Comparison of ENCODE assay signal across 1 cellular context in the genomic region with DNA sequence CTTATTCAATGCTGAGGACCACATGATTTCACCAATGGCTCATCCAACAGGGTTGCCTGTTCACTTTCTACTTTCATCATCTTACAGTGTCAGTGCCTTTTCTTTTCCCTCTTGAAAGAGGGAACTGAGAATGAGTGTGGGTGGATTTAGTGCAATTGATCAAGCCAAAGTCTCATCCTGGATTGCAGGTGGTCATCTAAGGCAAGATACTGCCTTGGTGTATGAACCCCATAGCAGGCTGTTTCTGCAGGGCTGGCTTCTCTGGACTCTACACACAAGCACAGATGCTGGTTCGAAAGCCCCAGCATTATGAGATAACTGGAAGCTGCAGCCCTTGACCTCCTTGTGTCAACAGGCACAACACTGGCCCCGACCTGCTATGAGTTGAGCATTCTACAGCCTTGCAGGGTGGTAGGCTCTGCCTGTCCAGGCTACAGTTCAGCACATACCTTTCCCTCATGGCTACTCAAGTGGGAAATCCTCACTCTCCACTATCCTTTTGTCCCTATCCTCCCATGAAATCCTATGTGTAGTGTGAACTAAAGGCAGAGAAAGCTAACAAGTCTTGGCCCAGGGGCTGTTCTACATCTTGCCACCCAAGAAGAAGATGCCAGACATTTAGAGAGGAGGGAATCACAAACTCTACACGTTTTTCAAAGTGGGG.
A peak's percentile ranks its signal among the peaks of the same experiment; 100 is the strongest.
TF ChIP-seq lines count a peak whose summit lies in the region.

No MANE protein-coding gene starts in this region.

TF ChIP-seq in HepG2, 621 proteins besides CTCF, POLR2A, EP300 and RAD21 (continued from another document and continues in another):
- TF ChIP-seq, protein P1, sequence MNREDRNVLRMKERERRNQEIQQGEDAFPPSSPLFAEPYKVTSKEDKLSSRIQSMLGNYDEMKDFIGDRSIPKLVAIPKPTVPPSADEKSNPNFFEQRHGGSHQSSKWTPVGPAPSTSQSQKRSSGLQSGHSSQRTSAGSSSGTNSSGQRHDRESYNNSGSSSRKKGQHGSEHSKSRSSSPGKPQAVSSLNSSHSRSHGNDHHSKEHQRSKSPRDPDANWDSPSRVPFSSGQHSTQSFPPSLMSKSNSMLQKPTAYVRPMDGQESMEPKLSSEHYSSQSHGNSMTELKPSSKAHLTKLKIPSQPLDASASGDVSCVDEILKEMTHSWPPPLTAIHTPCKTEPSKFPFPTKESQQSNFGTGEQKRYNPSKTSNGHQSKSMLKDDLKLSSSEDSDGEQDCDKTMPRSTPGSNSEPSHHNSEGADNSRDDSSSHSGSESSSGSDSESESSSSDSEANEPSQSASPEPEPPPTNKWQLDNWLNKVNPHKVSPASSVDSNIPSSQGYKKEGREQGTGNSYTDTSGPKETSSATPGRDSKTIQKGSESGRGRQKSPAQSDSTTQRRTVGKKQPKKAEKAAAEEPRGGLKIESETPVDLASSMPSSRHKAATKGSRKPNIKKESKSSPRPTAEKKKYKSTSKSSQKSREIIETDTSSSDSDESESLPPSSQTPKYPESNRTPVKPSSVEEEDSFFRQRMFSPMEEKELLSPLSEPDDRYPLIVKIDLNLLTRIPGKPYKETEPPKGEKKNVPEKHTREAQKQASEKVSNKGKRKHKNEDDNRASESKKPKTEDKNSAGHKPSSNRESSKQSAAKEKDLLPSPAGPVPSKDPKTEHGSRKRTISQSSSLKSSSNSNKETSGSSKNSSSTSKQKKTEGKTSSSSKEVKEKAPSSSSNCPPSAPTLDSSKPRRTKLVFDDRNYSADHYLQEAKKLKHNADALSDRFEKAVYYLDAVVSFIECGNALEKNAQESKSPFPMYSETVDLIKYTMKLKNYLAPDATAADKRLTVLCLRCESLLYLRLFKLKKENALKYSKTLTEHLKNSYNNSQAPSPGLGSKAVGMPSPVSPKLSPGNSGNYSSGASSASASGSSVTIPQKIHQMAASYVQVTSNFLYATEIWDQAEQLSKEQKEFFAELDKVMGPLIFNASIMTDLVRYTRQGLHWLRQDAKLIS (CRISPR knock-in tag; IDR thresholded peaks at IDR 0.05), result no peak
- TF ChIP-seq NAIF1 (CRISPR knock-in tag; IDR thresholded peaks at IDR 0.05; ENCODE audit: borderline replicate concordance) (no peak), ATF1 (CRISPR knock-in tag; IDR thresholded peaks at IDR 0.05) (no peak), PHF8 (CRISPR knock-in tag; IDR thresholded peaks at IDR 0.05) (no peak), TCF7L2 (IDR thresholded peaks at IDR 0.05; ENCODE audit: low read depth, low read length) (no peak), CBX5 (CRISPR knock-in tag; IDR thresholded peaks at IDR 0.05; ENCODE audit: borderline replicate concordance) (no peak), RORA (CRISPR knock-in tag; IDR thresholded peaks at IDR 0.05) (no peak), TRIM24 (CRISPR knock-in tag; IDR thresholded peaks at IDR 0.05) (0 out of 2 replicates have a peak, but pooled peaks have one; percentile 40), NFKBIZ (CRISPR knock-in tag; IDR thresholded peaks at IDR 0.05) (no peak), IRF1 (CRISPR knock-in tag; IDR thresholded peaks at IDR 0.05; ENCODE audit: low read depth) (no peak), ZSCAN20 (CRISPR knock-in tag; IDR thresholded peaks at IDR 0.05; ENCODE audit: borderline replicate concordance) (no peak), RARA (CRISPR knock-in tag; IDR thresholded peaks at IDR 0.05) (peak; percentile 92), AHR (CRISPR knock-in tag; IDR thresholded peaks at IDR 0.05) (no peak), ZBTB37 (CRISPR knock-in tag; IDR thresholded peaks at IDR 0.05) (no peak), HNRNPUL1 (IDR thresholded peaks at IDR 0.05; ENCODE audit: low read depth, low read length) (no peak), ZMYM4 (CRISPR knock-in tag; IDR thresholded peaks at IDR 0.05) (no peak), ZNF768 (CRISPR knock-in tag; IDR thresholded peaks at IDR 0.05) (no peak), U2AF2 (IDR thresholded peaks at IDR 0.05; ENCODE audit: low read depth, low read length) (no peak), SNAPC5 (CRISPR knock-in tag; IDR thresholded peaks at IDR 0.05; ENCODE audit: borderline replicate concordance) (no peak), KDM5B (CRISPR knock-in tag; IDR thresholded peaks at IDR 0.05; ENCODE audit: borderline replicate concordance) (no peak; the same call in 1 of the 2 replicates), KLF15 (CRISPR knock-in tag; IDR thresholded peaks at IDR 0.05; ENCODE audit: borderline replicate concordance) (no peak), SRSF1 (optimal IDR thresholded peaks at IDR 0.05; ENCODE audit: low read depth, low read length) (no peak), HCFC1 (IDR thresholded peaks at IDR 0.05; ENCODE audit: low read depth, low read length) (no peak), FOXC1 (CRISPR knock-in tag; IDR thresholded peaks at IDR 0.05; ENCODE audit: borderline replicate concordance) (no peak; the same call in 1 of the 2 replicates), KAT7 (CRISPR knock-in tag; IDR thresholded peaks at IDR 0.05; ENCODE audit: borderline replicate concordance) (no peak), ZNF253 (CRISPR knock-in tag; IDR thresholded peaks at IDR 0.05; ENCODE audit: borderline replicate concordance) (no peak), HNRNPLL (IDR thresholded peaks at IDR 0.05; ENCODE audit: low read depth, low read length, poor library complexity, severe bottlenecking) (no peak), ZNF709 (CRISPR knock-in tag; IDR thresholded peaks at IDR 0.05) (0 out of 2 replicates have a peak, but pooled peaks have one; percentile 38), BRCA1 (CRISPR knock-in tag; IDR thresholded peaks at IDR 0.05) (no peak), ZNF205 (CRISPR knock-in tag; IDR thresholded peaks at IDR 0.05) (no peak), SKIL (CRISPR knock-in tag; IDR thresholded peaks at IDR 0.05; ENCODE audit: borderline replicate concordance) (peak; percentile 23; the same call in 1 of the 2 replicates), ZNF263 (CRISPR knock-in tag; IDR thresholded peaks at IDR 0.05) (no peak), HNRNPK (IDR thresholded peaks at IDR 0.05; ENCODE audit: low read depth, low read length, poor library complexity, severe bottlenecking) (no peak), ZSCAN21 (CRISPR knock-in tag; IDR thresholded peaks at IDR 0.05; ENCODE audit: borderline replicate concordance) (no peak), ZNF382 (CRISPR knock-in tag; IDR thresholded peaks at IDR 0.05; ENCODE audit: borderline replicate concordance) (no peak)
- TF ChIP-seq, protein P2, sequence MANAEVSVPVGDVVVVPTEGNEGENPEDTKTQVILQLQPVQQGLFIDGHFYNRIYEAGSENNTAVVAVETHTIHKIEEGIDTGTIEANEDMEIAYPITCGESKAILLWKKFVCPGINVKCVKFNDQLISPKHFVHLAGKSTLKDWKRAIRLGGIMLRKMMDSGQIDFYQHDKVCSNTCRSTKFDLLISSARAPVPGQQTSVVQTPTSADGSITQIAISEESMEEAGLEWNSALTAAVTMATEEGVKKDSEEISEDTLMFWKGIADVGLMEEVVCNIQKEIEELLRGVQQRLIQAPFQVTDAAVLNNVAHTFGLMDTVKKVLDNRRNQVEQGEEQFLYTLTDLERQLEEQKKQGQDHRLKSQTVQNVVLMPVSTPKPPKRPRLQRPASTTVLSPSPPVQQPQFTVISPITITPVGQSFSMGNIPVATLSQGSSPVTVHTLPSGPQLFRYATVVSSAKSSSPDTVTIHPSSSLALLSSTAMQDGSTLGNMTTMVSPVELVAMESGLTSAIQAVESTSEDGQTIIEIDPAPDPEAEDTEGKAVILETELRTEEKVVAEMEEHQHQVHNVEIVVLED (CRISPR knock-in tag; IDR thresholded peaks at IDR 0.05; ENCODE audit: borderline replicate concordance), result no peak
- TF ChIP-seq, protein P3, sequence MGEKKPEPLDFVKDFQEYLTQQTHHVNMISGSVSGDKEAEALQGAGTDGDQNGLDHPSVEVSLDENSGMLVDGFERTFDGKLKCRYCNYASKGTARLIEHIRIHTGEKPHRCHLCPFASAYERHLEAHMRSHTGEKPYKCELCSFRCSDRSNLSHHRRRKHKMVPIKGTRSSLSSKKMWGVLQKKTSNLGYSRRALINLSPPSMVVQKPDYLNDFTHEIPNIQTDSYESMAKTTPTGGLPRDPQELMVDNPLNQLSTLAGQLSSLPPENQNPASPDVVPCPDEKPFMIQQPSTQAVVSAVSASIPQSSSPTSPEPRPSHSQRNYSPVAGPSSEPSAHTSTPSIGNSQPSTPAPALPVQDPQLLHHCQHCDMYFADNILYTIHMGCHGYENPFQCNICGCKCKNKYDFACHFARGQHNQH (CRISPR knock-in tag; IDR thresholded peaks at IDR 0.05), result 0 out of 2 replicates have a peak, but pooled peaks have one; percentile 30
- TF ChIP-seq, protein P4, sequence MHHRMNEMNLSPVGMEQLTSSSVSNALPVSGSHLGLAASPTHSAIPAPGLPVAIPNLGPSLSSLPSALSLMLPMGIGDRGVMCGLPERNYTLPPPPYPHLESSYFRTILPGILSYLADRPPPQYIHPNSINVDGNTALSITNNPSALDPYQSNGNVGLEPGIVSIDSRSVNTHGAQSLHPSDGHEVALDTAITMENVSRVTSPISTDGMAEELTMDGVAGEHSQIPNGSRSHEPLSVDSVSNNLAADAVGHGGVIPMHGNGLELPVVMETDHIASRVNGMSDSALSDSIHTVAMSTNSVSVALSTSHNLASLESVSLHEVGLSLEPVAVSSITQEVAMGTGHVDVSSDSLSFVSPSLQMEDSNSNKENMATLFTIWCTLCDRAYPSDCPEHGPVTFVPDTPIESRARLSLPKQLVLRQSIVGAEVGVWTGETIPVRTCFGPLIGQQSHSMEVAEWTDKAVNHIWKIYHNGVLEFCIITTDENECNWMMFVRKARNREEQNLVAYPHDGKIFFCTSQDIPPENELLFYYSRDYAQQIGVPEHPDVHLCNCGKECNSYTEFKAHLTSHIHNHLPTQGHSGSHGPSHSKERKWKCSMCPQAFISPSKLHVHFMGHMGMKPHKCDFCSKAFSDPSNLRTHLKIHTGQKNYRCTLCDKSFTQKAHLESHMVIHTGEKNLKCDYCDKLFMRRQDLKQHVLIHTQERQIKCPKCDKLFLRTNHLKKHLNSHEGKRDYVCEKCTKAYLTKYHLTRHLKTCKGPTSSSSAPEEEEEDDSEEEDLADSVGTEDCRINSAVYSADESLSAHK (CRISPR knock-in tag; IDR thresholded peaks at IDR 0.05; ENCODE audit: borderline replicate concordance), result no peak
- TF ChIP-seq, protein P5, sequence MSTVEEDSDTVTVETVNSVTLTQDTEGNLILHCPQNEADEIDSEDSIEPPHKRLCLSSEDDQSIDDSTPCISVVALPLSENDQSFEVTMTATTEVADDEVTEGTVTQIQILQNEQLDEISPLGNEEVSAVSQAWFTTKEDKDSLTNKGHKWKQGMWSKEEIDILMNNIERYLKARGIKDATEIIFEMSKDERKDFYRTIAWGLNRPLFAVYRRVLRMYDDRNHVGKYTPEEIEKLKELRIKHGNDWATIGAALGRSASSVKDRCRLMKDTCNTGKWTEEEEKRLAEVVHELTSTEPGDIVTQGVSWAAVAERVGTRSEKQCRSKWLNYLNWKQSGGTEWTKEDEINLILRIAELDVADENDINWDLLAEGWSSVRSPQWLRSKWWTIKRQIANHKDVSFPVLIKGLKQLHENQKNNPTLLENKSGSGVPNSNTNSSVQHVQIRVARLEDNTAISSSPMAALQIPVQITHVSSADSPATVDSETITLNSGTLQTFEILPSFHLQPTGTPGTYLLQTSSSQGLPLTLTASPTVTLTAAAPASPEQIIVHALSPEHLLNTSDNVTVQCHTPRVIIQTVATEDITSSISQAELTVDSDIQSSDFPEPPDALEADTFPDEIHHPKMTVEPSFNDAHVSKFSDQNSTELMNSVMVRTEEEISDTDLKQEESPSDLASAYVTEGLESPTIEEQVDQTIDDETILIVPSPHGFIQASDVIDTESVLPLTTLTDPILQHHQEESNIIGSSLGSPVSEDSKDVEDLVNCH (CRISPR knock-in tag; IDR thresholded peaks at IDR 0.05), result no peak
- TF ChIP-seq, protein P6, sequence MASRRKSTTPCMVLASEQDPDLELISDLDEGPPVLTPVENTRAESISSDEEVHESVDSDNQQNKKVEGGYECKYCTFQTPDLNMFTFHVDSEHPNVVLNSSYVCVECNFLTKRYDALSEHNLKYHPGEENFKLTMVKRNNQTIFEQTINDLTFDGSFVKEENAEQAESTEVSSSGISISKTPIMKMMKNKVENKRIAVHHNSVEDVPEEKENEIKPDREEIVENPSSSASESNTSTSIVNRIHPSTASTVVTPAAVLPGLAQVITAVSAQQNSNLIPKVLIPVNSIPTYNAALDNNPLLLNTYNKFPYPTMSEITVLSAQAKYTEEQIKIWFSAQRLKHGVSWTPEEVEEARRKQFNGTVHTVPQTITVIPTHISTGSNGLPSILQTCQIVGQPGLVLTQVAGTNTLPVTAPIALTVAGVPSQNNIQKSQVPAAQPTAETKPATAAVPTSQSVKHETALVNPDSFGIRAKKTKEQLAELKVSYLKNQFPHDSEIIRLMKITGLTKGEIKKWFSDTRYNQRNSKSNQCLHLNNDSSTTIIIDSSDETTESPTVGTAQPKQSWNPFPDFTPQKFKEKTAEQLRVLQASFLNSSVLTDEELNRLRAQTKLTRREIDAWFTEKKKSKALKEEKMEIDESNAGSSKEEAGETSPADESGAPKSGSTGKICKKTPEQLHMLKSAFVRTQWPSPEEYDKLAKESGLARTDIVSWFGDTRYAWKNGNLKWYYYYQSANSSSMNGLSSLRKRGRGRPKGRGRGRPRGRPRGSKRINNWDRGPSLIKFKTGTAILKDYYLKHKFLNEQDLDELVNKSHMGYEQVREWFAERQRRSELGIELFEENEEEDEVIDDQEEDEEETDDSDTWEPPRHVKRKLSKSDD (CRISPR knock-in tag; IDR thresholded peaks at IDR 0.05; ENCODE audit: low read depth), result no peak
